8 cellular contexts compared by ENCODE assay signal in the genomic region with DNA sequence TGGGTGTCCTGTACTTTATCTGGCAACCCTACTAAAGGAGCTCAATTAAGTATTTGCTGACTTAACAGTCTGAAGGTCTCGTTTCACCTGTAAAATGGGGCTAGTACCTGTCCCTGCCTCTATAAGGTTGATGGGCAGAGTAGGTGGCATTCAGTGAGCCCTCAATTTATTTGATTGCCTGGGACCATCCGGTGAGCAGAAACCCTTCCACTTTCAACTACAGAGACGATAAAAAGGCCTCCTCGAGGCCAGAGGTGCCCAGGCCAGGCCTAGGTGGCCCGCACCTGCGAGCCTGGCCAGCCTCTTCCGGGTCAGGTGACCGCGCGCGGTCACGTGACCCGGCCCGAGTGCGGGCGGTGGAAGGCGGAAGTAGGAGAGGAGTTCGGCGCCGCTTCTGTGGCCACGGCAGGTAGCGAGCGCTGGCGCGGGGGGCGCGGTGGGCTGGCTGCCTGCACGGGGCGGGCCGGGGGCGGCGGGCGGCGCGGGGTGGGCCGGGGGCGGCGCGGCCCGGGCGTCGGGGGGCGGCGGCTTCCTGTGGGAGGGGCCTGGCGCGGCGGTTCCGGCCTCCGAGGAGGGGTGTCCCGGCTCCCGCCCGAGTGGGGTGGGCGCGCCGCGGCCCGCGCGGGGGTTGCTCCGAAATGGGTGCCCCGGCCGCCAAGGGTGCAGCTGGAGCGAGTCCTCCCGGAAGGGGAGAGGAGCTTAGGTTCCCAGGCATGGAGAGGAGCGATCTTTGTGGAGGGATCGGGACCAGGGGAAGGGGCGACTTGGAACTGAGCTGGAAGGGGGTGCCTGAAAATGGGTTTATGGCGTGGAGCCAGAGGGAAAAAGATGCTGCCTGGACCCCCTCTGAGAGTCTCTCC. TPM values are rescaled to one million over a fixed set of nuclear protein-coding genes. Genes with fewer than 3 reads are reported as not detected.
DNase-seq lines count a peak whose midpoint lies in the region; ATAC-seq and TF ChIP-seq lines count a peak whose summit lies in the region.

Gene WWP2, plus strand, starts transcription at position 350 of the 860 bp plus-strand sequence. CDS start 24,679 bp downstream, outside the sequence.

- H3K4me1 Mint-ChIP-seq in CD4-positive, alpha-beta T cell (ENCODE audit: low read depth), result peaks cover 34% of the 10 kb centered on the region

- H3K27me3 Mint-ChIP-seq in CD4-positive, alpha-beta T cell, result no peaks in the 10 kb centered on the region

- H3K27me3 ChIP-seq in CD4-positive, alpha-beta T cell (ENCODE audit: control insufficient read depth, insufficient read depth, low read length), result no peaks in the 10 kb centered on the region
- no peaks in the 10 kb centered on the region for H3K27me3 ChIP-seq in OCI-LY3 (ENCODE audit: low read depth, low read length)

- peak within 1 kb of the TSS; percentile 97 for H3K9ac ChIP-seq in OCI-LY3 (ENCODE audit: low read length)

- peak within 1 kb of the TSS; percentile 89 for H3K27ac ChIP-seq in CD4-positive, alpha-beta T cell (ENCODE audit: low read depth, low read length)
- peak within 1 kb of the TSS; percentile 74 for H3K27ac ChIP-seq in OCI-LY3 (ENCODE audit: low read length)
- peak within 1 kb of the TSS; percentile 80 for H3K27ac ChIP-seq in epithelial cell of prostate

- peak within 1 kb of the TSS; percentile 98 for H3K27ac Mint-ChIP-seq in CD4-positive, alpha-beta T cell

- peak; percentile 55 to 77 (median 72) for DNase-seq in CD4-positive, alpha-beta T cell
- DNase-seq in HK-2 (ENCODE audit: unreplicated experiment) (peak; percentile 83), activated T-cell treated with anti-CD3 and anti-CD28 coated beads for 24 hours (ENCODE audit: low read depth) (peak; percentile 63), epithelial cell of prostate (ENCODE audit: low read depth, low spot score) (no peak), mucosa of descending colon (peak; percentile 80 to 88 (median 86))
- peak; percentile 49 to 55 for DNase-seq in stimulated activated CD8-positive, alpha-beta memory T cell treated with anti-CD3 and anti-CD28 coated beads, Interleukin-4, amount 100 ng/mL, for 1 hour (ENCODE audit: low read depth in 2 of 2, low spot score in 1 of 2)

- H3K4me1 ChIP-seq in OCI-LY3 (ENCODE audit: low read length), result peaks cover 15% of the 10 kb centered on the region
- H3K4me1 ChIP-seq in mucosa of descending colon (ENCODE audit: low read depth), result peaks cover 5% of the 10 kb centered on the region

- H3K36me3 ChIP-seq in OCI-LY3 (replicated peaks; ENCODE audit: low read depth, low read length) (no peaks in the 10 kb centered on the region), mucosa of descending colon (ENCODE audit: low read depth) (no peaks in the 10 kb centered on the region)

- H3K36me3 Mint-ChIP-seq in CD4-positive, alpha-beta T cell (ENCODE audit: low read depth), result peaks cover 23% of the 10 kb centered on the region

- intact Hi-C loops in CD4-positive, alpha-beta T cell (cut with DNase I, micrococcal nuclease), result loop anchor here (2.0 to 5.0 kb wide), 4 partner anchors 195 to 451 kb away; partner anchors contain the start of genes NFAT5 (in 2 of the 2) and VPS4A (in 1 of the 2)
- intact Hi-C loops in mucosa of descending colon (cut with DNase I, micrococcal nuclease), result no loop called here

- H3K4me2 ChIP-seq in OCI-LY3 (ENCODE audit: low read length), result peak within 1 kb of the TSS; percentile 96

- peaks cover 25% of the 10 kb centered on the region for H3K79me2 ChIP-seq in OCI-LY3 (ENCODE audit: low read length)

- peak within 1 kb of the TSS; percentile 99 for H2AFZ ChIP-seq in OCI-LY3 (ENCODE audit: low read depth, low read length)

- H3K4me3 ChIP-seq in OCI-LY3 (ENCODE audit: low read length) (peak within 1 kb of the TSS; percentile 99), mucosa of descending colon (peak within 1 kb of the TSS; percentile 65)

- CTCF ChIA-PET in CD4-positive, alpha-beta T cell (lab: Charles Lee), result interaction anchor here (1.2 to 3.6 kb wide), 2 partner anchors 7 to 9 kb away, joined by 4 to 17 read pairs; partner anchors contain the start of gene NOB1

- POLR2A ChIA-PET in CD4-positive, alpha-beta T cell (lab: Charles Lee), result interaction anchor here (0.6 to 2.4 kb wide), 15 partner anchors 8 to 761 kb away, joined by 3 to 38 read pairs (median 3); partner anchors contain the start of genes AARS1, COG4, CYB5B and DDX19A

- no peaks in the 10 kb centered on the region for H4K20me1 ChIP-seq in OCI-LY3 (ENCODE audit: insufficient read depth, low read length)

- no peaks in the 10 kb centered on the region for H3K9me3 ChIP-seq in CD4-positive, alpha-beta T cell (ENCODE audit: control insufficient read depth, low read length)
- H3K9me3 ChIP-seq in OCI-LY3 (ENCODE audit: insufficient read depth, low read length) (no peaks in the 10 kb centered on the region), mucosa of descending colon (no peaks in the 10 kb centered on the region)

- peak; percentile 72 for ATAC-seq in CD4-positive, alpha-beta T cell (ENCODE audit: poor library complexity)
- peak; percentile 75 for ATAC-seq in GM19395 (IDR thresholded peaks at IDR 0.05; ENCODE audit: unreplicated experiment)
- peak; percentile 85 for ATAC-seq in mucosa of descending colon

- peak within 1 kb of the TSS; percentile 93 for H3K4me3 Mint-ChIP-seq in CD4-positive, alpha-beta T cell

- TF ChIP-seq CTCF in CD4-positive, alpha-beta T cell (IDR thresholded peaks at IDR 0.05), result no peak
- TF ChIP-seq CTCF in OCI-LY3 (IDR thresholded peaks at IDR 0.05; ENCODE audit: low read depth, low read length) (no peak), mucosa of descending colon (IDR thresholded peaks at IDR 0.05) (no peak)

- H3K9me3 Mint-ChIP-seq in CD4-positive, alpha-beta T cell, result no peaks in the 10 kb centered on the region

RNA-seq across cellular contexts. Expression of gene WWP2, which starts in this region (rescaled TPM):
- total RNA-seq in CD4-positive, alpha-beta T cell, result 10 to 100 TPM; 41.9 to 43.0 TPM
- total RNA-seq in mucosa of descending colon, result 100 to 1,000 TPM in 1 of 3 donors, 10 to 100 TPM in 2; 70.2 to 110 (median 94.2) TPM

Comparison
In these comparisons a context has a peak if more than half of its experiments do, and no peak if none do; other contexts are left out.
1. intact Hi-C loops: an anchor here in CD4-positive, alpha-beta T cell (2.0 to 5.0 kb wide); none called in mucosa of descending colon.